ENCODE assay signal across 21 cellular contexts in genomic region chr11:69350596-69350995, GRCh38. TPM values are rescaled to one million over a fixed set of nuclear protein-coding genes. Genes with fewer than 3 reads are reported as not detected.
"Had no signal": no experiment of that assay in that cellular context is flagged by ENCODE, and none has a peak within 500 bp of the region (broad histone marks: within the 10 kb centered on the region; RNA-seq: fewer than 3 reads in every experiment).

No MANE protein-coding gene starts in this region.

- ATAC-seq: activated CD4-positive, alpha-beta T cell treated with anti-CD3 and anti-CD28 coated beads for 36 hours; left colon; naive thymus-derived CD8-positive, alpha-beta T cell; right lobe of liver; stimulated activated naive CD8-positive, alpha-beta T cell treated with anti-CD3 and anti-CD28 coated beads, Interleukin-15, Interleukin-2, amounts not matched to agents 100 U/mL and 50 U/mL, for 24 hours had no signal

- H3K4me3 ChIP-seq: coronary artery, prostate gland, right lobe of liver had no signal

- H3K4me1 ChIP-seq: prostate gland had no signal

- H3K9me3 ChIP-seq: prostate gland, right lobe of liver had no signal

- H3K27me3 ChIP-seq: neutrophil, right lobe of liver had no signal

- H3K27ac ChIP-seq: coronary artery, neutrophil, prostate gland, right lobe of liver, WERI-Rb-1 had no signal

- DNase-seq: activated CD4-positive, alpha-beta memory T cell treated with anti-CD3 and anti-CD28 coated beads, Interleukin-2, amount 10 ng/mL, durations not matched to agents 7 days and 5 days; activated CD4-positive, alpha-beta T cell treated with anti-CD3 and anti-CD28 coated beads for 36 hours; activated CD8-positive, alpha-beta memory T cell treated with anti-CD3 and anti-CD28 coated beads, Interleukin-2, amount 50 U/mL, for 4 hours; activated naive CD4-positive, alpha-beta T cell; caudate nucleus; effector CD4-positive, alpha-beta T cell; immature natural killer cell; left colon; naive thymus-derived CD8-positive, alpha-beta T cell; right lobe of liver; stimulated activated CD4-positive, alpha-beta T cell treated with anti-CD3 and anti-CD28 coated beads, Interleukin-4, amount 100 ng/mL, for 1 hour; stimulated activated CD8-positive, alpha-beta memory T cell treated with anti-CD3 and anti-CD28 coated beads, Interleukin-4, amount 100 ng/mL, for 48 hours; stimulated activated naive CD8-positive, alpha-beta T cell treated with anti-CD3 and anti-CD28 coated beads, Interleukin-15, Interleukin-2, amounts not matched to agents 100 U/mL and 50 U/mL, for 24 hours; T-helper 1 cell; WERI-Rb-1 had no signal

- H3K36me3 ChIP-seq: neutrophil, prostate gland, right lobe of liver, WERI-Rb-1 had no signal

RNA-seq across cellular contexts. Expression of gene MYEOV, which starts 56.6 kb away (rescaled TPM):
- total RNA-seq: activated CD4-positive, alpha-beta memory T cell treated with anti-CD3 and anti-CD28 coated beads, Interleukin-2, amount 10 ng/mL, durations not matched to agents 7 days and 5 days; activated CD4-positive, alpha-beta T cell treated with anti-CD3 and anti-CD28 coated beads for 36 hours; lung microvascular endothelial cell; naive thymus-derived CD8-positive, alpha-beta T cell; temporal lobe; ureter had no signal
- polyA plus RNA-seq: immature natural killer cell; naive thymus-derived CD8-positive, alpha-beta T cell had no signal
